ENCODE assay signal across 8 cellular contexts in the genomic region with DNA sequence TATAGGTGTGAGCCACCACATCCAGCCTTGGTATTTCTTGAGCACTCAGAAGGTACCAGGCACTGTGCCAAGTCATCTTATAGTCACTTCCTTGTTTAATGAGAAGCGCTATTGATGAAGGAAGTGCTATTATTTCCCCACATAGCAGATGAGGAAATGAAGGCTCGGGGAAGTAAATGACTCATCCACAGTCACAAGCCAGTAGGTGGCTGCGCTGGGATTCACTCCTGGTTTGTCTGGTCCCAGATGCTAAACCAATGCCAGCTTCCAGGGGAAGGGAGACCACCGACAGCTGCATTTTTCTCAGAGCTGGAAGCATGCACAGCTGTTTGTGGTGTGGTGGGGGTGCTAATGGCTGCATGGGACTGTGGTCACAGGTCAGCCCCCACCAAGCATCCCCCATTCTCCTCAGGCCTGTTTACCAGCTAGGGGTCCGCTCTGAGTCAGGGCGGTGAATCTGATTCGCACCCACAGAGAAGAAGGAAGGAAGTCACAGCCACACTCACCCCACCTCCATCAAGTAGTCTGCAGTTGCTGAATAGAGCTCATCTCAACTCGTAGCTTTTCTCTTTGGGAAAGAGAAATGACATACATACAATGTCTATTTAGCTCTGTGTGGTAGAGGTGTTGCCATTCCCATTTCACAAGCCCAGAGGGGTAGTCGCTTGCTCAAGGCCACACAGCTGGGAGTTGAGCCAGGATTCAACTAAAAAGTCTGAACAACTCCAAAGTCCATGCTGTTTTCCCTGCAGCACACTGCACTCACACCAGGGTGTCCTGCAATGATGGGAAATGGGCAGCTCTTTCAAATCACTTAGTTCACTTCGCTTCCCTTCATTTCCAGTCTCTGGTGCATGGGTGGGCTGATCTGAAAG. TPM values are rescaled to one million over a fixed set of nuclear protein-coding genes. Genes with fewer than 3 reads are reported as not detected.
DNase-seq lines count a peak whose midpoint lies in the region; ATAC-seq, FAIRE-seq and TF ChIP-seq lines count a peak whose summit lies in the region.

No MANE protein-coding gene starts in this region.

- peak overlapping the region; percentile 70 for H3K27ac ChIP-seq in HCT116 (ENCODE audit: low read depth, low read length)
- peak overlapping the region; percentile 21; the same call in 1 of the 2 replicates for H3K27ac ChIP-seq in SJSA1
- H3K27ac ChIP-seq in HepG2 (ENCODE audit: extremely low read length, insufficient read depth, low read length): peak overlapping the region; percentile 50

- peak overlapping the region; percentile 78 for H3K4me2 ChIP-seq in HCT116 (ENCODE audit: low read length)
- peak overlapping the region; percentile 90 for H3K4me2 ChIP-seq in HepG2 (ENCODE audit: low read depth, low read length)

- peak; percentile 99 for FAIRE-seq in HepG2 (lab: Jason Lieb, UNC)

- H3K9me3 Mint-ChIP-seq in activated naive CD4-positive, alpha-beta T cell treated with anti-CD3 and anti-CD28 coated beads, Interleukin-2, amount 50 U/mL, for 24 hours: no peaks in the 10 kb centered on the region

- H4K20me1 ChIP-seq in HCT116 (ENCODE audit: insufficient read depth) (no peaks in the 10 kb centered on the region), HepG2 (ENCODE audit: insufficient read depth, low read length) (no peaks in the 10 kb centered on the region)

- POLR2A ChIA-PET in HCT116 (lab: Charles Lee) (interaction anchor here (1.0 to 1.6 kb wide), 2 partner anchors 45 to 125 kb away, joined by 4 to 5 read pairs; partner anchors contain the start of genes ISCA2 and NPC2), HepG2 (lab: Yijun Ruan, JAX) (interaction anchor here (0.6 to 4.6 kb wide), 12 partner anchors 9 to 271 kb away, joined by 3 to 28 read pairs (median 5); partner anchors contain the start of genes ISCA2, NPC2 and YLPM1)

- H3K9me3 ChIP-seq in HCT116 (ENCODE audit: control insufficient read depth in 1 of 2, insufficient read depth in 1 of 2, low read depth in 1 of 2, low read length in 2 of 2): no peaks in the 10 kb centered on the region
- no peaks in the 10 kb centered on the region for H3K9me3 ChIP-seq in SJSA1 (replicated peaks)
- no peaks in the 10 kb centered on the region for H3K9me3 ChIP-seq in HepG2 (ENCODE audit: low read length)

- TF ChIP-seq CTCF in HCT116 (IDR thresholded peaks at IDR 0.05 in 2 of 3, conservative IDR thresholded peaks at IDR 0.05 in 1 of 3; ENCODE audit: borderline replicate concordance in 1 of 3, insufficient read depth in 1 of 3, low read depth in 2 of 3, low read length in 2 of 3) (no peak), HepG2 (CRISPR knock-in tag; IDR thresholded peaks at IDR 0.05) (peak; percentile 36)

- peak; percentile 88 for DNase-seq in HCT116 (ENCODE audit: low read depth, low spot score)
- peak in 1 of 2 experiments; percentile 27 for DNase-seq in SJSA1 (ENCODE audit: low read depth in 1 of 2, low spot score in 2 of 2)
- DNase-seq in HepG2 (ENCODE audit: low spot score): peak; percentile 90
- peak; percentile 31 to 61 for DNase-seq in stimulated activated CD8-positive, alpha-beta memory T cell treated with anti-CD3 and anti-CD28 coated beads, Interleukin-4, amount 100 ng/mL, for 4 hours (ENCODE audit: low read depth in 2 of 2, low spot score in 1 of 2)
- no peak for DNase-seq in cerebellum (ENCODE audit: low spot score)
- DNase-seq in NCI-H1417 treated with DMSO at 0.1 percent for 48 hours (lab: John Stamatoyannopoulos, UW): no peak

- intact Hi-C loops in HCT116 (cut with micrococcal nuclease): loop anchor here (5.0 kb wide), 1 partner anchor 94 kb away; the partner anchor contains the start of genes AREL1 and FCF1
- intact Hi-C loops in HepG2 (cut with micrococcal nuclease; ENCODE audit: unreplicated experiment): loop anchor here (2.0 kb wide), 1 partner anchor 18 kb away; no protein-coding TSS in a partner anchor

- H3K9ac ChIP-seq in HCT116 (ENCODE audit: low read length) (peak overlapping the region; percentile 44; the same call in 1 of the 2 replicates), HepG2 (ENCODE audit: insufficient read depth, low read depth, low read length) (peak overlapping the region; percentile 42)

- H3K27me3 Mint-ChIP-seq in activated naive CD4-positive, alpha-beta T cell treated with anti-CD3 and anti-CD28 coated beads, Interleukin-2, amount 50 U/mL, for 24 hours: no peaks in the 10 kb centered on the region

- H3K79me2 ChIP-seq in HCT116 (ENCODE audit: insufficient read depth, low read length): no peaks in the 10 kb centered on the region
- no peaks in the 10 kb centered on the region for H3K79me2 ChIP-seq in HepG2 (ENCODE audit: insufficient read depth, low read length)

- ATAC-seq in HCT116: peak; percentile 20
- peak; percentile 88 for ATAC-seq in HepG2
- ATAC-seq in HG03135 (IDR thresholded peaks at IDR 0.05; ENCODE audit: unreplicated experiment): no peak

- H3K36me3 ChIP-seq in HCT116 (ENCODE audit: control insufficient read depth in 1 of 2, insufficient read depth in 2 of 2, low read length in 2 of 2) (no peaks in the 10 kb centered on the region), SJSA1 (no peaks in the 10 kb centered on the region), HepG2 (replicated peaks in 1 of 2; ENCODE audit: control insufficient read depth in 1 of 2, insufficient read depth in 2 of 2, low read length in 2 of 2) (no peaks in the 10 kb centered on the region)

- BruUV-seq in HCT116 (replicated peaks; lab: Mats Ljungman, UMichigan) (no TSS peak), HepG2 (replicated peaks; lab: Mats Ljungman, UMichigan) (no TSS peak)

- CTCF ChIA-PET in HCT116 (lab: Charles Lee): interaction anchor here (0.7 to 2.7 kb wide), 2 partner anchors 9 to 186 kb away, joined by 4 to 31 read pairs; no protein-coding TSS in a partner anchor
- CTCF ChIA-PET in HepG2 (lab: Yijun Ruan, JAX; ENCODE audit: low intra/inter-chr PET ratio, low total read pairs): interaction anchor here (1.2 kb wide), 1 partner anchor 10 kb away, joined by 4 read pairs; no protein-coding TSS in a partner anchor

- RAD21 ChIA-PET in HCT116 (lab: Charles Lee; ENCODE audit: low non-redundant PET in 1 of 2, low total read pairs in 2 of 2, uncharacterized antibody in 2 of 2, unreplicated experiment in 2 of 2): interaction anchor here in 1 of 2 experiments (0.7 to 1.2 kb wide), 2 partner anchors 9 to 45 kb away, joined by 3 read pairs; no protein-coding TSS in a partner anchor

- H3K4me3 Mint-ChIP-seq in activated naive CD4-positive, alpha-beta T cell treated with anti-CD3 and anti-CD28 coated beads, Interleukin-2, amount 50 U/mL, for 24 hours: peak overlapping the region; percentile 73

- TF ChIP-seq EP300 in HepG2 (IDR thresholded peaks at IDR 0.05; ENCODE audit: low read depth in 2 of 2, low read length in 2 of 2): peak in 1 of 2 experiments; percentile 56; a peak in 1 of 4 replicates
- TF ChIP-seq EP300 in HepG2 (CRISPR knock-in tag; IDR thresholded peaks at IDR 0.05; ENCODE audit: borderline replicate concordance): 0 out of 2 replicates have a peak, but pooled peaks have one; percentile 36

- H3K4me1 Mint-ChIP-seq in activated naive CD4-positive, alpha-beta T cell treated with anti-CD3 and anti-CD28 coated beads, Interleukin-2, amount 50 U/mL, for 24 hours: peaks cover 56% of the 10 kb centered on the region

- H3K4me1 ChIP-seq in HCT116 (ENCODE audit: control insufficient read depth in 1 of 2, insufficient read depth in 2 of 2, low read length in 2 of 2) (peaks cover 55 to 86% of the 10 kb centered on the region in 2 experiments), SJSA1 (replicated peaks) (peaks cover 61% of the 10 kb centered on the region), HepG2 (ENCODE audit: insufficient read depth, low read length) (peaks cover 62% of the 10 kb centered on the region)

- TF ChIP-seq POLR2A in HCT116 (IDR thresholded peaks at IDR 0.05; ENCODE audit: borderline replicate concordance, extremely low read depth, insufficient read depth, insufficient read length) (no peak), HepG2 (IDR thresholded peaks at IDR 0.05; ENCODE audit: insufficient read depth in 1 of 2, low read depth in 2 of 2, low read length in 2 of 2) (peak in 1 of 2 experiments; percentile 47; a peak in 1 of 4 replicates)

- H3K27ac Mint-ChIP-seq in activated naive CD4-positive, alpha-beta T cell treated with anti-CD3 and anti-CD28 coated beads, Interleukin-2, amount 50 U/mL, for 24 hours: peak overlapping the region; percentile 84

- no peaks in the 10 kb centered on the region for H3K9me2 ChIP-seq in HCT116 (ENCODE audit: insufficient read depth)

- peak overlapping the region; percentile 49 for H2AFZ ChIP-seq in HCT116 (ENCODE audit: low read depth, low read length, poor library complexity, severe bottlenecking)
- no peak overlapping the region for H2AFZ ChIP-seq in HepG2 (ENCODE audit: low read length)

- in situ Hi-C loops in HepG2 (cut with HindIII; ENCODE audit: extremely low pct_ligation_motif_present, low pct_unique_long_range_greater_than_20kb): loop anchor here (25.0 kb wide), 1 partner anchor 169 kb away; no protein-coding TSS in a partner anchor

- H3K4me3 ChIP-seq in HCT116 (replicated peaks in 1 of 2; ENCODE audit: low read depth in 1 of 2, low read length in 2 of 2) (peak overlapping the region in 1 of 2 experiments; percentile 45; a peak in 2 of 4 replicates), SJSA1 (no peak overlapping the region), HepG2 (replicated peaks in 1 of 3; ENCODE audit: insufficient read depth in 1 of 3, low read depth in 2 of 3, low read length in 3 of 3) (peak overlapping the region; percentile 5 to 62 (median 20); a peak in 3 of 6 replicates)

- no peaks in the 10 kb centered on the region for H3K36me3 Mint-ChIP-seq in activated naive CD4-positive, alpha-beta T cell treated with anti-CD3 and anti-CD28 coated beads, Interleukin-2, amount 50 U/mL, for 24 hours

- TF ChIP-seq RAD21 in HCT116 (IDR thresholded peaks at IDR 0.05; ENCODE audit: low read depth): no peak
- peak; percentile 30; the same call in 1 of the 2 replicates for TF ChIP-seq RAD21 in HepG2 (CRISPR knock-in tag; IDR thresholded peaks at IDR 0.05)

- H3K27me3 ChIP-seq in HCT116 (ENCODE audit: insufficient read depth, low read length): no peaks in the 10 kb centered on the region
- no peaks in the 10 kb centered on the region for H3K27me3 ChIP-seq in SJSA1 (replicated peaks)
- no peaks in the 10 kb centered on the region for H3K27me3 ChIP-seq in HepG2 (ENCODE audit: control insufficient read depth in 1 of 2, insufficient read depth in 2 of 2, low read length in 2 of 2)

- WGBS in HepG2 (ENCODE audit: low lambda C conversion rate): 15% methylated on average over 7 of the region's 10 CpGs

RNA-seq across cellular contexts. Expression of gene LTBP2, which starts 6.3 kb away (rescaled TPM):
- total RNA-seq in HCT116 (2021; ENCODE audit: unreplicated experiment) (1.5 TPM), HepG2 (2016; rRNA removed; fragmentation: Illumina TruSeq; extraction: Trizol) (0.18 and 0.20 TPM in 2 replicates), cerebellum (0.91 TPM)
- 1.3 and 1.5 TPM in 2 replicates for polyA plus RNA-seq in HCT116 (2012)
- total RNA-seq in SJSA1 (2014; rRNA removed; shearing (Covaris generic)): 1.3 and 2.2 TPM in 2 replicates
- 0.09 TPM in 1 of 2 replicates, not detected in the other for total RNA-seq in HepG2 (2016; cell fraction: cytosol; rRNA removed; fragmentation: Illumina TruSeq; extraction: Trizol; ENCODE audit: low read depth)
- total RNA-seq in HepG2 (2016; cell fraction: insoluble cytoplasmic fraction; rRNA removed; fragmentation: Illumina TruSeq; extraction: Trizol): 0.10 and 0.41 TPM in 2 replicates
- 0.06 TPM in 1 of 2 replicates, not detected in the other for total RNA-seq in HepG2 (2016; cell fraction: membrane; rRNA removed; fragmentation: Illumina TruSeq; extraction: Trizol)
- total RNA-seq in HepG2 (2016; cell fraction: nucleus; rRNA removed; fragmentation: Illumina TruSeq; extraction: Trizol): 0.28 and 0.84 TPM in 2 replicates
- 0.41 and 0.46 TPM in 2 replicates for polyA plus RNA-seq in HepG2 (2011; rRNA removed)
- 0.32 and 0.35 TPM in 2 replicates for polyA plus RNA-seq in HepG2 (2011; cell fraction: cytosol; rRNA removed)
- 1.4 and 1.5 TPM in 2 replicates for polyA plus RNA-seq in HepG2 (2011; cell fraction: nucleus; rRNA removed)
- 0.27 and 0.68 TPM in 2 replicates for polyA plus RNA-seq in HepG2 (2012)
- polyA plus RNA-seq in HepG2 (2016; cell fraction: cytosol; fragmentation: Illumina TruSeq; extraction: Trizol; ENCODE audit: low read depth): 0.06 TPM in 1 of 2 replicates, not detected in the other
- 0.12 and 0.17 TPM in 2 replicates for polyA plus RNA-seq in HepG2 (2016; cell fraction: insoluble cytoplasmic fraction; fragmentation: Illumina TruSeq; extraction: Trizol; ENCODE audit: low read depth)
- 0.07 and 0.09 TPM in 2 replicates for polyA plus RNA-seq in HepG2 (2016; cell fraction: membrane; fragmentation: Illumina TruSeq; extraction: Trizol; ENCODE audit: low read depth)
- polyA plus RNA-seq in HepG2 (2016; cell fraction: nucleus; fragmentation: Illumina TruSeq; extraction: Trizol; ENCODE audit: insufficient read depth, low read depth): 0.64 and 0.72 TPM in 2 replicates
- polyA minus RNA-seq in HepG2 (2011; rRNA and poly(A)+ RNA removed; ENCODE audit: low replicate concordance): 0.44 and 1.1 TPM in 2 replicates
- 0.35 and 0.89 TPM in 2 replicates for polyA minus RNA-seq in HepG2 (2011; cell fraction: cytosol; rRNA and poly(A)+ RNA removed)
- 0.52 and 0.99 TPM in 2 replicates for polyA minus RNA-seq in HepG2 (2011; cell fraction: nucleus; rRNA and poly(A)+ RNA removed)

Comparison
In these comparisons a context has a peak if more than half of its experiments do, and no peak if none do; other contexts are left out.
1. DNase-seq: peak in HCT116 (single experiment), HepG2 (single experiment) and stimulated activated CD8-positive, alpha-beta memory T cell treated with anti-CD3 and anti-CD28 coated beads, Interleukin-4, amount 100 ng/mL, for 4 hours (2 of 2); none in cerebellum (single experiment) and NCI-H1417 treated with DMSO at 0.1 percent for 48 hours (single experiment).
2. Of the 20 proteins assayed by ChIP-seq in both HepG2 and HCT116: peak only in HepG2: CEBPB, CTCF, FOSL1, MAX and RAD21; only in HCT116: none; in both: none; in neither: 14; mixed calls (peak in some experiments, not most) for 1.
3. Peak in every context shown above with its lines, with median percentiles within 50 percentile points of each other: H3K27ac ChIP-seq.